In the genomic region with DNA sequence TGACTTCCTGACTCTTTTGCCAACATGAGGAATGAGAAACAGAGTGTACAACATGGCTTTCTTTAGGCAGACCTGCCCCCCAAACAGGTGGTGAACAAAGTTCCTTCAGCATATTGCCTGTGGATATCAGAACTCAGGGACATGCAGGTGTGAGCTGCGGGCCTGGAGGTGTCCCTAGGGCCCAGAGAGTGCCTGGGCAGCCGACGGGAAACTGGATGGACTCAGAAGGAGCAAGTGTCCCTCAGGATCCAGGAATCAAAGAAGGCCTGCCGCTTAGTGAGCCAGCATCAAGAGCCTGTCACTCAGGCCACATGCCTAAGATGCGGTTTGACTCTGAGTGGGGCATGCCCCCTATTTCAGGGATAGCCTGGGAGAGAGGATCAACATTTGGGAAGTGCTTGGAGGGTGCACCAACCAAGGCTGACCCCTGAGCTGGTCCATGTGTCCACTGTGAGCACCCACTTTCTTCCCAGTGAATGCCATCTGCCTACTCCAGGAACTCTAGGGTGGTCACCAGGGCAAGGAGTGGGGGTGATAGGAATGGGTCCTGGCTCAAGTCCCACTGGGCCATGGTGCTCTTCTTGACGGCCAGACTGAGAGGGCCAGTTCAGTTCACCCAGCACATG, we compare ENCODE assay signal across 21 cellular contexts. TPM values are rescaled to one million over a fixed set of nuclear protein-coding genes. Genes with fewer than 3 reads are reported as not detected.
DNase-seq lines count a peak whose midpoint lies in the region; ATAC-seq, FAIRE-seq and TF ChIP-seq lines count a peak whose summit lies in the region.
"Had no signal": no experiment of that assay in that cellular context is flagged by ENCODE, and none has a peak within 500 bp of the region (broad histone marks: within the 10 kb centered on the region; RNA-seq: fewer than 3 reads in every experiment).

No MANE protein-coding gene starts in this region.

- H3K9me3 Mint-ChIP-seq in activated CD4-positive, alpha-beta T cell treated with anti-CD3 and anti-CD28 coated beads for 36 hours (ENCODE audit: low read depth): no peaks in the 10 kb centered on the region
- H3K9me3 Mint-ChIP-seq: CD8-positive, alpha-beta T cell; GM23338 had no signal

- FAIRE-seq in HepG2 (lab: Jason Lieb, UNC): no peak
- FAIRE-seq in H54 (lab: Jason Lieb, UNC): no peak
- FAIRE-seq: GM12891, GM18507 had no signal

- no peak for TF ChIP-seq POLR2A in right lobe of liver (IDR thresholded peaks at IDR 0.05)
- no peak for TF ChIP-seq POLR2A in HepG2 (IDR thresholded peaks at IDR 0.05; ENCODE audit: insufficient read depth in 1 of 2, low read depth in 2 of 2, low read length in 2 of 2)
- TF ChIP-seq POLR2A in prostate gland (IDR thresholded peaks at IDR 0.05): no peak
- no peak for TF ChIP-seq POLR2A in H54 (IDR thresholded peaks at IDR 0.05; ENCODE audit: low read depth, low read length)
- TF ChIP-seq POLR2A in spleen (IDR thresholded peaks at IDR 0.05): no peak

- CTCF ChIA-PET in HepG2 (lab: Yijun Ruan, JAX; ENCODE audit: low intra/inter-chr PET ratio, low total read pairs): no interaction called here
- CTCF ChIA-PET in activated CD4-positive, alpha-beta T cell treated with anti-CD3 and anti-CD28 coated beads for 36 hours (lab: Charles Lee): no interaction called here

- no peak overlapping the region for H3K27ac Mint-ChIP-seq in activated CD4-positive, alpha-beta T cell treated with anti-CD3 and anti-CD28 coated beads for 36 hours
- H3K27ac Mint-ChIP-seq: CD8-positive, alpha-beta T cell; GM23338 had no signal

- POLR2A ChIA-PET in HepG2 (lab: Yijun Ruan, JAX): no interaction called here
- POLR2A ChIA-PET in activated CD4-positive, alpha-beta T cell treated with anti-CD3 and anti-CD28 coated beads for 36 hours (lab: Charles Lee): no interaction called here

- TF ChIP-seq CTCF in right lobe of liver (IDR thresholded peaks at IDR 0.05): no peak
- TF ChIP-seq CTCF in HepG2 (CRISPR knock-in tag; IDR thresholded peaks at IDR 0.05): no peak
- no peak for TF ChIP-seq CTCF in prostate gland (IDR thresholded peaks at IDR 0.05)
- no peak for TF ChIP-seq CTCF in spleen (IDR thresholded peaks at IDR 0.05 in 8 of 11, conservative IDR thresholded peaks at IDR 0.05 in 3 of 11)

- H3K9ac ChIP-seq in HepG2 (ENCODE audit: insufficient read depth, low read depth, low read length): no peak overlapping the region

- H3K4me1 Mint-ChIP-seq in activated CD4-positive, alpha-beta T cell treated with anti-CD3 and anti-CD28 coated beads for 36 hours: no peaks in the 10 kb centered on the region
- H3K4me1 Mint-ChIP-seq: GM23338 had no signal

- no peaks in the 10 kb centered on the region for H3K27me3 Mint-ChIP-seq in activated CD4-positive, alpha-beta T cell treated with anti-CD3 and anti-CD28 coated beads for 36 hours

- H3K4me3 ChIP-seq in right lobe of liver (no peak overlapping the region), HepG2 (replicated peaks in 1 of 3; ENCODE audit: insufficient read depth in 1 of 3, low read depth in 2 of 3, low read length in 3 of 3) (no peak overlapping the region), prostate gland (no peak overlapping the region), spleen (no peak overlapping the region)
- H3K4me3 ChIP-seq: GM23338 had no signal

- H3K9me3 ChIP-seq in right lobe of liver (no peaks in the 10 kb centered on the region), HepG2 (ENCODE audit: low read length) (no peaks in the 10 kb centered on the region), prostate gland (no peaks in the 10 kb centered on the region), spleen (no peaks in the 10 kb centered on the region)

- H3K27me3 ChIP-seq in right lobe of liver (no peaks in the 10 kb centered on the region), HepG2 (ENCODE audit: control insufficient read depth in 1 of 2, insufficient read depth in 2 of 2, low read length in 2 of 2) (peaks cover 1 to 4% of the 10 kb centered on the region in 2 experiments; a peak in 2 of 5 replicates), prostate gland (replicated peaks; ENCODE audit: insufficient read depth) (no peaks in the 10 kb centered on the region), spleen (replicated peaks in 1 of 7) (no peaks in the 10 kb centered on the region)

- H3K36me3 ChIP-seq in right lobe of liver (no peaks in the 10 kb centered on the region), HepG2 (replicated peaks in 1 of 2; ENCODE audit: control insufficient read depth in 1 of 2, insufficient read depth in 2 of 2, low read length in 2 of 2) (no peaks in the 10 kb centered on the region), prostate gland (no peaks in the 10 kb centered on the region), spleen (no peaks in the 10 kb centered on the region)

- no peaks in the 10 kb centered on the region for H3K36me3 Mint-ChIP-seq in activated CD4-positive, alpha-beta T cell treated with anti-CD3 and anti-CD28 coated beads for 36 hours (ENCODE audit: low read depth)
- H3K36me3 Mint-ChIP-seq: CD8-positive, alpha-beta T cell had no signal

- H3K27ac ChIP-seq in right lobe of liver: no peak overlapping the region
- no peak overlapping the region for H3K27ac ChIP-seq in HepG2 (ENCODE audit: extremely low read length, insufficient read depth, low read length)
- no peak overlapping the region for H3K27ac ChIP-seq in prostate gland
- H3K27ac ChIP-seq in spleen: no peak overlapping the region

- WGBS in right lobe of liver (ENCODE audit: insufficient coverage, low coverage, low lambda C conversion rate, missing lambda C conversion rate): 83% methylated on average over 1 of the region's 6 CpGs
- WGBS in HepG2 (ENCODE audit: low lambda C conversion rate): 8% methylated on average over 4 of the region's 6 CpGs
- 95% methylated on average over 6 of the region's 6 CpGs for WGBS in prostate gland
- WGBS in spleen, 5 donors: 85 to 97% (median 93%) methylated on average over 3 to 6 of the region's 6 CpGs

- peak; percentile 11 to 43 (median 30) for ATAC-seq in right lobe of liver
- ATAC-seq in HepG2: no peak
- ATAC-seq in left ventricle myocardium superior: peak; percentile 27
- ATAC-seq in activated CD4-positive, alpha-beta T cell treated with anti-CD3 and anti-CD28 coated beads for 36 hours: no peak
- ATAC-seq: CD8-positive, alpha-beta T cell; GM23338 had no signal

- DNase-seq in right lobe of liver (no peak), HepG2 (ENCODE audit: low spot score) (no peak), left ventricle myocardium superior (no peak), prostate gland (ENCODE audit: low spot score) (peak; percentile 3), DMS153 treated with DMSO at 0.1 percent for 48 hours (lab: John Stamatoyannopoulos, UW; ENCODE audit: unreplicated experiment) (no peak), H54 (ENCODE audit: insufficient read length, low spot score) (no peak), spleen (no peak)
- DNase-seq in activated CD4-positive, alpha-beta T cell treated with anti-CD3 and anti-CD28 coated beads for 36 hours: no peak
- DNase-seq: CD8-positive, alpha-beta T cell; DND-41; GDM1; KG1; NCI-H1436; NCI-H2029; NCI-H2171; NCI-H446 treated with DMSO at 0.1 percent for 48 hours; NCI-H748 treated with DMSO at 0.1 percent for 48 hours; OCI-M1 had no signal

- no peaks in the 10 kb centered on the region for H3K4me1 ChIP-seq in right lobe of liver
- H3K4me1 ChIP-seq in HepG2 (ENCODE audit: insufficient read depth, low read length): no peaks in the 10 kb centered on the region
- H3K4me1 ChIP-seq in prostate gland (replicated peaks): no peaks in the 10 kb centered on the region
- H3K4me1 ChIP-seq in spleen: peaks cover 0 to 6% (median 0%) of the 10 kb centered on the region in 6 donors

- H2AFZ ChIP-seq in HepG2 (ENCODE audit: low read length): no peak overlapping the region
- H2AFZ ChIP-seq: GM23338 had no signal

- no peak for TF ChIP-seq RAD21 in HepG2 (CRISPR knock-in tag; IDR thresholded peaks at IDR 0.05)

- no peak overlapping the region for H3K4me2 ChIP-seq in HepG2 (ENCODE audit: low read depth, low read length)
- H3K4me2 ChIP-seq: GM23338 had no signal

- intact Hi-C loops in right lobe of liver (cut with DNase I) (no loop called here), HepG2 (cut with micrococcal nuclease; ENCODE audit: unreplicated experiment) (no loop called here), left ventricle myocardium superior (cut with micrococcal nuclease) (no loop called here), prostate gland (cut with DNase I) (no loop called here), spleen (cut with DNase I; ENCODE audit: low total_unique reads) (no loop called here)
- intact Hi-C loops in activated CD4-positive, alpha-beta T cell treated with anti-CD3 and anti-CD28 coated beads for 36 hours (cut with DNase I, micrococcal nuclease): no loop called here

- H4K20me1 ChIP-seq in HepG2 (ENCODE audit: insufficient read depth, low read length): no peaks in the 10 kb centered on the region

- no TSS peak for BruUV-seq in HepG2 (replicated peaks; lab: Mats Ljungman, UMichigan)

- TF ChIP-seq EP300 in HepG2 (IDR thresholded peaks at IDR 0.05; ENCODE audit: low read depth in 2 of 2, low read length in 2 of 2) (no peak), HepG2 (CRISPR knock-in tag; IDR thresholded peaks at IDR 0.05; ENCODE audit: borderline replicate concordance) (no peak)

- in situ Hi-C loops in HepG2 (cut with HindIII; ENCODE audit: extremely low pct_ligation_motif_present, low pct_unique_long_range_greater_than_20kb): no loop called here

- H3K79me2 ChIP-seq in HepG2 (ENCODE audit: insufficient read depth, low read length): no peaks in the 10 kb centered on the region

- H3K4me3 Mint-ChIP-seq in activated CD4-positive, alpha-beta T cell treated with anti-CD3 and anti-CD28 coated beads for 36 hours: no peak overlapping the region
- H3K4me3 Mint-ChIP-seq: CD8-positive, alpha-beta T cell; GM23338 had no signal

RNA-seq across cellular contexts. Expression of a gene that starts 16.1 kb away (rescaled TPM):
- total RNA-seq in right lobe of liver: 10 to 100 TPM; 10.9 to 31.4 (median 19.7) TPM
- 48.5 and 61.8 TPM in 2 replicates for total RNA-seq in HepG2 (2016; rRNA removed; fragmentation: Illumina TruSeq; extraction: Trizol)
- total RNA-seq in HepG2 (2016; cell fraction: cytosol; rRNA removed; fragmentation: Illumina TruSeq; extraction: Trizol; ENCODE audit: low read depth): 4.0 and 5.4 TPM in 2 replicates
- total RNA-seq in HepG2 (2016; cell fraction: insoluble cytoplasmic fraction; rRNA removed; fragmentation: Illumina TruSeq; extraction: Trizol): 39.5 and 65.0 TPM in 2 replicates
- total RNA-seq in HepG2 (2016; cell fraction: membrane; rRNA removed; fragmentation: Illumina TruSeq; extraction: Trizol): 21.6 and 23.1 TPM in 2 replicates
- total RNA-seq in HepG2 (2016; cell fraction: nucleus; rRNA removed; fragmentation: Illumina TruSeq; extraction: Trizol): 23.3 and 26.3 TPM in 2 replicates
- polyA plus RNA-seq in HepG2 (2011; rRNA removed): 24.4 and 25.9 TPM in 2 replicates
- polyA plus RNA-seq in HepG2 (2011; cell fraction: cytosol; rRNA removed): 23.8 and 62.0 TPM in 2 replicates
- 43.6 and 62.6 TPM in 2 replicates for polyA plus RNA-seq in HepG2 (2011; cell fraction: nucleus; rRNA removed)
- 14.3 and 21.4 TPM in 2 replicates for polyA plus RNA-seq in HepG2 (2012)
- polyA plus RNA-seq in HepG2 (2016; cell fraction: cytosol; fragmentation: Illumina TruSeq; extraction: Trizol; ENCODE audit: low read depth): 2.4 and 3.3 TPM in 2 replicates
- 41.3 and 47.7 TPM in 2 replicates for polyA plus RNA-seq in HepG2 (2016; cell fraction: insoluble cytoplasmic fraction; fragmentation: Illumina TruSeq; extraction: Trizol; ENCODE audit: low read depth)
- 10.0 and 11.0 TPM in 2 replicates for polyA plus RNA-seq in HepG2 (2016; cell fraction: membrane; fragmentation: Illumina TruSeq; extraction: Trizol; ENCODE audit: low read depth)
- polyA plus RNA-seq in HepG2 (2016; cell fraction: nucleus; fragmentation: Illumina TruSeq; extraction: Trizol; ENCODE audit: insufficient read depth, low read depth): 14.2 and 15.8 TPM in 2 replicates
- 38.9 and 73.5 TPM in 2 replicates for polyA minus RNA-seq in HepG2 (2011; rRNA and poly(A)+ RNA removed; ENCODE audit: low replicate concordance)
- 20.3 and 42.4 TPM in 2 replicates for polyA minus RNA-seq in HepG2 (2011; cell fraction: cytosol; rRNA and poly(A)+ RNA removed)
- polyA minus RNA-seq in HepG2 (2011; cell fraction: nucleus; rRNA and poly(A)+ RNA removed): 14.2 and 21.1 TPM in 2 replicates
- 42.2 TPM for total RNA-seq in left ventricle myocardium superior
- total RNA-seq in prostate gland: 100 to 1,000 TPM; 148 to 172 TPM
- 10 to 100 TPM; 76.1 to 87.2 TPM for total RNA-seq in activated CD4-positive, alpha-beta T cell treated with anti-CD3 and anti-CD28 coated beads for 36 hours
- 100 to 1,000 TPM in 1 of 7 donors, 10 to 100 TPM in 6; 34.1 to 152 (median 73.3) TPM for total RNA-seq in spleen
- 100 to 1,000 TPM in 1 of 3 donors, 10 to 100 TPM in 2; 33.5 to 163 (median 48.7) TPM for polyA plus RNA-seq in spleen

Comparison
In these comparisons a context has a peak if more than half of its experiments do, and no peak if none do; other contexts are left out.
1. ATAC-seq: peak in right lobe of liver (4 of 4) and left ventricle myocardium superior (single experiment); none in HepG2 (single experiment) and activated CD4-positive, alpha-beta T cell treated with anti-CD3 and anti-CD28 coated beads for 36 hours (single experiment).